13 cellular contexts compared by ENCODE assay signal in genomic region chr10:6721964-6722615, GRCh38.
A peak's percentile ranks its signal among the peaks of the same experiment; 100 is the strongest.
DNase-seq lines count a peak whose midpoint lies in the region; ATAC-seq, FAIRE-seq and TF ChIP-seq lines count a peak whose summit lies in the region.
"Had no signal": no experiment of that assay in that cellular context is flagged by ENCODE, and none has a peak within 500 bp of the region (broad histone marks: within the 10 kb centered on the region; RNA-seq: fewer than 3 reads in every experiment).

No MANE protein-coding gene starts in this region.

- TF ChIP-seq CTCF in HFFc6 (IDR thresholded peaks at IDR 0.05) (no peak), left ventricle myocardium inferior (IDR thresholded peaks at IDR 0.05; ENCODE audit: borderline replicate concordance) (no peak), smooth muscle cell (IDR thresholded peaks at IDR 0.05; ENCODE audit: borderline replicate concordance, insufficient read depth, poor library complexity, severe bottlenecking) (no peak)

- H3K27me3 ChIP-seq in left ventricle myocardium inferior (ENCODE audit: low read depth) (peaks cover 67% of the 10 kb centered on the region), smooth muscle cell (ENCODE audit: low read depth) (no peaks in the 10 kb centered on the region)

- no peaks in the 10 kb centered on the region for H3K9me3 Mint-ChIP-seq in HFFc6
- H3K9me3 Mint-ChIP-seq: effector memory CD8-positive, alpha-beta T cell; stimulated activated naive CD8-positive, alpha-beta T cell treated with anti-CD3 and anti-CD28 coated beads, Interleukin-15, Interleukin-2, amounts not matched to agents 100 ng/mL and 50 ng/mL, for 24 hours had no signal

- no peak overlapping the region for H2AFZ ChIP-seq in smooth muscle cell (ENCODE audit: low read depth)
- H2AFZ ChIP-seq: parathyroid adenoma had no signal

- no peak for TF ChIP-seq POLR2A in H54 (IDR thresholded peaks at IDR 0.05; ENCODE audit: low read depth, low read length)

- no peaks in the 10 kb centered on the region for H3K9me3 ChIP-seq in left ventricle myocardium inferior (replicated peaks)
- no peaks in the 10 kb centered on the region for H3K9me3 ChIP-seq in smooth muscle cell (replicated peaks; ENCODE audit: low read depth)

- no peaks in the 10 kb centered on the region for H4K20me1 ChIP-seq in smooth muscle cell (ENCODE audit: low read depth)

- H3K79me2 ChIP-seq in smooth muscle cell (ENCODE audit: low read depth): no peaks in the 10 kb centered on the region
- H3K79me2 ChIP-seq: parathyroid adenoma had no signal

- peaks cover 53% of the 10 kb centered on the region for H3K4me1 Mint-ChIP-seq in HFFc6 (ENCODE audit: low read depth)

- H3K4me2 ChIP-seq in smooth muscle cell: peak overlapping the region; percentile 65
- H3K4me2 ChIP-seq: KMS-11 had no signal

- no peak for FAIRE-seq in H54 (lab: Jason Lieb, UNC)

- peak overlapping the region; percentile 66 for H3K4me3 Mint-ChIP-seq in HFFc6
- H3K4me3 Mint-ChIP-seq: activated CD8-positive, alpha-beta memory T cell treated with anti-CD3 and anti-CD28 coated beads, Interleukin-2, amount 10 ng/mL, durations not matched to agents 7 days and 5 days; effector memory CD8-positive, alpha-beta T cell; stimulated activated naive CD8-positive, alpha-beta T cell treated with anti-CD3 and anti-CD28 coated beads, Interleukin-15, Interleukin-2, amounts not matched to agents 100 ng/mL and 50 ng/mL, for 24 hours had no signal

- H3K27ac ChIP-seq in left ventricle myocardium inferior (replicated peaks) (peak overlapping the region; percentile 70), smooth muscle cell (ENCODE audit: low read depth) (peak overlapping the region; percentile 78)
- H3K27ac ChIP-seq: KMS-11, parathyroid adenoma had no signal

- no peak overlapping the region for H3K4me3 ChIP-seq in left ventricle myocardium inferior
- peak overlapping the region; percentile 4 for H3K4me3 ChIP-seq in smooth muscle cell

- intact Hi-C loops in left ventricle myocardium inferior (cut with micrococcal nuclease): no loop called here

- WGBS in smooth muscle cell (ENCODE audit: low lambda C conversion rate): 38% methylated on average over 11 of the region's 11 CpGs

- ATAC-seq in HG03442 (IDR thresholded peaks at IDR 0.05; ENCODE audit: unreplicated experiment) (no peak), GM21786 (IDR thresholded peaks at IDR 0.05; ENCODE audit: unreplicated experiment) (no peak)
- ATAC-seq: activated CD8-positive, alpha-beta memory T cell treated with anti-CD3 and anti-CD28 coated beads, Interleukin-2, amount 10 ng/mL, durations not matched to agents 7 days and 5 days; effector memory CD8-positive, alpha-beta T cell had no signal

- H3K27me3 Mint-ChIP-seq in HFFc6 (ENCODE audit: insufficient read depth): no peaks in the 10 kb centered on the region; the same call in 1 of the 2 replicates

- peak overlapping the region; percentile 12 for H3K9ac ChIP-seq in smooth muscle cell (ENCODE audit: low read depth)
- H3K9ac ChIP-seq: KMS-11, parathyroid adenoma had no signal

- DNase-seq in HFFc6 (peak; percentile 95), astrocyte of the hippocampus (ENCODE audit: low read depth, low spot score) (peak; percentile 73), left ventricle myocardium inferior (no peak), smooth muscle cell (lab: John Stamatoyannopoulos, UW; ENCODE audit: unreplicated experiment) (no peak), H54 (ENCODE audit: insufficient read length, low spot score) (no peak)
- DNase-seq in stimulated activated CD4-positive, alpha-beta T cell treated with anti-CD3 and anti-CD28 coated beads, Interleukin-12 subunit alpha, Interleukin-12 subunit beta, amount 100 ng/mL, for 4 hours: no peak
- DNase-seq: activated CD8-positive, alpha-beta memory T cell treated with anti-CD3 and anti-CD28 coated beads, Interleukin-2, amount 10 ng/mL, durations not matched to agents 7 days and 5 days; effector memory CD8-positive, alpha-beta T cell had no signal

- H3K36me3 ChIP-seq in left ventricle myocardium inferior (no peaks in the 10 kb centered on the region), smooth muscle cell (ENCODE audit: low read depth) (no peaks in the 10 kb centered on the region)

- H3K27ac Mint-ChIP-seq in HFFc6: peak overlapping the region; percentile 94
- H3K27ac Mint-ChIP-seq: activated CD8-positive, alpha-beta memory T cell treated with anti-CD3 and anti-CD28 coated beads, Interleukin-2, amount 10 ng/mL, durations not matched to agents 7 days and 5 days; effector memory CD8-positive, alpha-beta T cell; stimulated activated naive CD8-positive, alpha-beta T cell treated with anti-CD3 and anti-CD28 coated beads, Interleukin-15, Interleukin-2, amounts not matched to agents 100 ng/mL and 50 ng/mL, for 24 hours had no signal

- no peaks in the 10 kb centered on the region; the same call in 1 of the 2 replicates for H3K36me3 Mint-ChIP-seq in HFFc6 (ENCODE audit: low read depth)
- H3K36me3 Mint-ChIP-seq: activated CD8-positive, alpha-beta memory T cell treated with anti-CD3 and anti-CD28 coated beads, Interleukin-2, amount 10 ng/mL, durations not matched to agents 7 days and 5 days had no signal

- H3F3A ChIP-seq in smooth muscle cell (ENCODE audit: low read depth): no peaks in the 10 kb centered on the region

- H3K4me1 ChIP-seq in left ventricle myocardium inferior (peaks cover 14% of the 10 kb centered on the region), smooth muscle cell (ENCODE audit: low read depth) (peaks cover 5% of the 10 kb centered on the region)
- H3K4me1 ChIP-seq: parathyroid adenoma had no signal

Comparison
In these comparisons a context has a peak if more than half of its experiments do, and no peak if none do; other contexts are left out.
1. DNase-seq: peak in HFFc6 (single experiment) and astrocyte of the hippocampus (single experiment); none in left ventricle myocardium inferior (single experiment), smooth muscle cell (single experiment), stimulated activated CD4-positive, alpha-beta T cell treated with anti-CD3 and anti-CD28 coated beads, Interleukin-12 subunit alpha, Interleukin-12 subunit beta, amount 100 ng/mL, for 4 hours (single experiment) and H54 (single experiment).